Comparison of ENCODE assay signal across 10 cellular contexts in genomic region chr3:62374375-62374876, GRCh38. TPM values are rescaled to one million over a fixed set of nuclear protein-coding genes. Genes with fewer than 3 reads are reported as not detected.
DNase-seq lines count a peak whose midpoint lies in the region; ATAC-seq, FAIRE-seq and TF ChIP-seq lines count a peak whose summit lies in the region.
"Had no signal": no experiment of that assay in that cellular context is flagged by ENCODE, and none has a peak within 500 bp of the region (broad histone marks: within the 10 kb centered on the region; RNA-seq: fewer than 3 reads in every experiment).

No MANE protein-coding gene starts in this region.

- whole genome bisulfite sequencing in GM23248 (ENCODE audit: low coverage in 1 of 2, low lambda C conversion rate in 2 of 2, missing lambda C conversion rate in 2 of 2), 2 experiments: 1 to 3% methylated on average over 22 of the region's 22 CpGs
- WGBS in hepatocyte (ENCODE audit: low lambda C conversion rate, missing lambda C conversion rate): 4% methylated on average over 22 of the region's 22 CpGs

- peaks cover 86% of the 10 kb centered on the region for H3K27me3 Mint-ChIP-seq in astrocyte (ENCODE audit: low read depth, unreplicated experiment)

- H3K27ac Mint-ChIP-seq in astrocyte (ENCODE audit: unreplicated experiment): peak overlapping the region; percentile 47

- H3K27me3 ChIP-seq in GM23248 (replicated peaks; ENCODE audit: insufficient read depth) (peaks cover 99% of the 10 kb centered on the region), astrocyte (ENCODE audit: insufficient read depth, low read length) (peaks cover 92% of the 10 kb centered on the region), hepatocyte (peaks cover 98% of the 10 kb centered on the region), skeletal muscle satellite cell (ENCODE audit: control insufficient read depth, insufficient read depth, low read length) (peaks cover 98% of the 10 kb centered on the region)

- H3K27ac ChIP-seq in GM23248: no peak overlapping the region
- no peak overlapping the region for H3K27ac ChIP-seq in astrocyte (ENCODE audit: low read depth, low read length)
- no peak overlapping the region for H3K27ac ChIP-seq in hepatocyte

- H2AFZ ChIP-seq in GM23248: peak overlapping the region; percentile 63
- peak overlapping the region; percentile 41 for H2AFZ ChIP-seq in astrocyte (ENCODE audit: low read depth, low read length)
- peak overlapping the region; percentile 28 for H2AFZ ChIP-seq in hepatocyte

- FAIRE-seq in astrocyte (lab: Jason Lieb, UNC): no peak

- TF ChIP-seq CTCF in astrocyte (IDR thresholded peaks at IDR 0.05; ENCODE audit: insufficient read depth, low read depth, low read length) (no peak), hepatocyte (IDR thresholded peaks at IDR 0.05; ENCODE audit: poor library complexity) (no peak)

- H3K4me3 ChIP-seq in GM23248: peak overlapping the region; percentile 73
- peak overlapping the region; percentile 52 for H3K4me3 ChIP-seq in astrocyte (ENCODE audit: insufficient read depth, low read depth, low read length)
- peak overlapping the region; percentile 13 for H3K4me3 ChIP-seq in hepatocyte
- peak overlapping the region; percentile 64 for H3K4me3 ChIP-seq in skeletal muscle satellite cell (ENCODE audit: low read length)

- H3K36me3 ChIP-seq in GM23248 (ENCODE audit: low read depth) (no peaks in the 10 kb centered on the region), astrocyte (ENCODE audit: insufficient read depth, low read length) (no peaks in the 10 kb centered on the region), hepatocyte (replicated peaks; ENCODE audit: insufficient read depth, low read depth) (no peaks in the 10 kb centered on the region), skeletal muscle satellite cell (ENCODE audit: insufficient read depth, low read length) (no peaks in the 10 kb centered on the region)

- in situ Hi-C loops in GM23248 (cut with MboI): no loop called here

- H3K9ac ChIP-seq in GM23248 (no peak overlapping the region), astrocyte (ENCODE audit: low read length) (no peak overlapping the region), skeletal muscle satellite cell (ENCODE audit: low read depth, low read length) (no peak overlapping the region)

- no peaks in the 10 kb centered on the region for H4K20me1 ChIP-seq in GM23248 (ENCODE audit: insufficient read depth)
- peaks cover 7% of the 10 kb centered on the region for H4K20me1 ChIP-seq in astrocyte (ENCODE audit: insufficient read depth, low read length)
- no peaks in the 10 kb centered on the region for H4K20me1 ChIP-seq in hepatocyte (ENCODE audit: insufficient read depth, poor library complexity, severe bottlenecking)

- H3K9me3 Mint-ChIP-seq in astrocyte (ENCODE audit: unreplicated experiment): peaks cover 22% of the 10 kb centered on the region

- ATAC-seq in HG03354 (IDR thresholded peaks at IDR 0.05; ENCODE audit: poor library complexity, severe bottlenecking, unreplicated experiment): no peak
- ATAC-seq: left cardiac atrium had no signal

- H3K4me1 Mint-ChIP-seq in astrocyte (ENCODE audit: low read depth, unreplicated experiment): peaks cover 5% of the 10 kb centered on the region

- H3K36me3 Mint-ChIP-seq in astrocyte (ENCODE audit: low read depth, unreplicated experiment): peaks cover 1% of the 10 kb centered on the region

- H3K4me2 ChIP-seq in GM23248 (ENCODE audit: unreplicated experiment): peak overlapping the region; percentile 71
- peak overlapping the region; percentile 90 for H3K4me2 ChIP-seq in astrocyte (ENCODE audit: low read length)
- H3K4me2 ChIP-seq in hepatocyte: peak overlapping the region; percentile 70
- peak overlapping the region; percentile 85 for H3K4me2 ChIP-seq in skeletal muscle satellite cell (ENCODE audit: low read length)

- DNase-seq in GM23248 (peak; percentile 69), astrocyte (ENCODE audit: low read depth) (peak; percentile 10), hepatocyte (ENCODE audit: low spot score) (no peak), NCI-H2029 (lab: John Stamatoyannopoulos, UW) (no peak)
- no peak for DNase-seq in stimulated activated CD8-positive, alpha-beta memory T cell treated with anti-CD3 and anti-CD28 coated beads, Interleukin-4, amount 100 ng/mL, for 48 hours
- DNase-seq: left cardiac atrium had no signal

- H3K9me2 ChIP-seq in GM23248 (ENCODE audit: insufficient read depth) (no peaks in the 10 kb centered on the region), hepatocyte (replicated peaks; ENCODE audit: insufficient read depth) (no peaks in the 10 kb centered on the region)

- H3K4me1 ChIP-seq in GM23248 (ENCODE audit: insufficient read depth): no peaks in the 10 kb centered on the region; the same call in 1 of the 2 replicates
- H3K4me1 ChIP-seq in astrocyte (ENCODE audit: insufficient read depth, low read length): peaks cover 6% of the 10 kb centered on the region
- H3K4me1 ChIP-seq in hepatocyte (ENCODE audit: insufficient read depth): peaks cover 3% of the 10 kb centered on the region
- H3K4me1 ChIP-seq in skeletal muscle satellite cell (ENCODE audit: control insufficient read depth, insufficient read depth, low read length): peaks cover 17% of the 10 kb centered on the region

- H3F3A ChIP-seq in GM23248 (ENCODE audit: insufficient read depth): no peaks in the 10 kb centered on the region

- H3K4me3 Mint-ChIP-seq in astrocyte (ENCODE audit: unreplicated experiment): peak overlapping the region; percentile 40

- H3K79me2 ChIP-seq in GM23248 (ENCODE audit: insufficient read depth): no peaks in the 10 kb centered on the region
- no peaks in the 10 kb centered on the region for H3K79me2 ChIP-seq in astrocyte (ENCODE audit: insufficient read depth, low read length)
- H3K79me2 ChIP-seq in hepatocyte: no peaks in the 10 kb centered on the region

- H3K9me3 ChIP-seq in GM23248 (ENCODE audit: low read depth): no peaks in the 10 kb centered on the region
- H3K9me3 ChIP-seq in astrocyte (ENCODE audit: insufficient read depth, low read depth, low read length): peaks cover 3% of the 10 kb centered on the region
- no peaks in the 10 kb centered on the region for H3K9me3 ChIP-seq in hepatocyte (ENCODE audit: low read depth)
- no peaks in the 10 kb centered on the region for H3K9me3 ChIP-seq in skeletal muscle satellite cell (replicated peaks; ENCODE audit: low read length)

RNA-seq across cellular contexts. Expression of gene FEZF2, which starts 1.1 kb away (rescaled TPM):
- total RNA-seq in GM23248 (2014; rRNA removed; shearing (Covaris generic)): not detected in 2 replicates
- polyA plus RNA-seq in GM23248 (2016; fragmentation: Nextera tagmentation; extraction: Ambion mirVana) (not detected in 2 replicates), hepatocyte (not detected in 2 replicates)
- total RNA-seq in astrocyte (not detected in 2 replicates), hepatocyte (not detected in 2 replicates)
- not detected in 2 replicates for total RNA-seq in skeletal muscle satellite cell (2012; rRNA removed)
- total RNA-seq: left cardiac atrium; subcutaneous adipose tissue; T-helper 2 cell treated with Interferon-gamma antibody and Interleukin-4, amounts not matched to agents 100 ng/mL and 5 ng/mL, for 36 hours had no signal

Comparison
In these comparisons a context has a peak if more than half of its experiments do, and no peak if none do; other contexts are left out.
1. DNase-seq: peak in GM23248 (single experiment) and astrocyte (single experiment); none in hepatocyte (single experiment), NCI-H2029 (single experiment) and stimulated activated CD8-positive, alpha-beta memory T cell treated with anti-CD3 and anti-CD28 coated beads, Interleukin-4, amount 100 ng/mL, for 48 hours (single experiment).
2. H3K4me3 ChIP-seq: peak in every context shown above with its lines; median percentile 73 in GM23248; 64 in skeletal muscle satellite cell; 52 in astrocyte; 13 in hepatocyte.
3. Peak in every context shown above with its lines, with median percentiles within 50 percentile points of each other: H2AFZ ChIP-seq and H3K4me2 ChIP-seq.